16 cellular contexts compared by ENCODE assay signal in the genomic region with DNA sequence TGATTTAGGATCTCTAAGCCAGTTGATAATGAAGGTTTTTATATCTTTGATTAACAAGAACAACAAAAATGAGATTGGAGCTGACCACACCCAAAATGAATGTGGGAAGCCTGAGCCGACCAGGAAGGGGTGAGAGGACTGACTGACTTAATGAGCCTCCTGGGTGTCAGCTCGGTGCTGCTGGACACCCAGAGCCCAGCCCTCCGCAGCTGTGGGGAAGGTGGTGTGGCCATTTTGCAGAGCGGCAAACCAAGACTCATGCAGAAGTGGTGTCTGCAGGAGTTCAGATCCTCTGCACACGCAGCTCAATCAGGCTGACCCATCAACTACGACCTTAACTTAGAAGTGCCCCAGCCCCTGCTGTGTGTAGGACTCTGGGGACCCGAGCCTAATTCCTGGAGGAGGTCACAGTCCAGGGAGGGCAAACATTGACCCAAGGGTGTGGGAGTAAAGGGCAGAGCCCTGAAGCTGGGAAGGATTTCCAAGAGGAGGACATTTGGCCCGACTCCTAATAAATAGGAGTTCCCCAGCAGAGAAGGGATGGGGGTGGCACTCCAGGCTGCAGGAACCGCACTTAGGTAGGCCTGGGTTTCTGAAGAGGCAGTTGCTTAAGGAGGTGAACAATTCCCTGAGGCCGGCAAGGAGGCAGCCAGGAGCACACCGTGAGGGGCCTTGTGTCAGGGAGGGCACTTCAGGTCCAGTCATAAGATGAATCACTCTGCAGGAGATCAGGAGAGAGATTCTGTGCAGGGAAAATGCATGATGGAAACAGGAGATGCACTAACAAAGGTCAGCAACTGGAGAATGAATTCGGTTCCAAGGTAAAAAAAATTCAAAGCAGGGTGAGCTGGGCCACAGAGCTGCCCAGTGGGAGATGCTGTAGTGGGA.
A peak's percentile ranks its signal among the peaks of the same experiment; 100 is the strongest.
DNase-seq lines count a peak whose midpoint lies in the region; ATAC-seq and TF ChIP-seq lines count a peak whose summit lies in the region.
"Had no signal": no experiment of that assay in that cellular context is flagged by ENCODE, and none has a peak within 500 bp of the region (broad histone marks: within the 10 kb centered on the region; RNA-seq: fewer than 3 reads in every experiment).

No MANE protein-coding gene starts in this region.

- peaks cover 26% of the 10 kb centered on the region for H3K36me3 ChIP-seq in endodermal cell (ENCODE audit: control insufficient read depth, insufficient read depth, low read length)
- H3K36me3 ChIP-seq: BE2C had no signal

- DNase-seq in Daoy (ENCODE audit: low read depth) = peak; percentile 77
- DNase-seq in NCI-H226 = peak; percentile 83
- DNase-seq in endodermal cell = peak; percentile 52
- DNase-seq in NCI-H2171 (lab: John Stamatoyannopoulos, UW) = no peak
- no peak for DNase-seq in occipital lobe (lab: John Stamatoyannopoulos, UW)
- no peak for DNase-seq in NCI-H2171 treated with DMSO at 0.1 percent for 48 hours (lab: John Stamatoyannopoulos, UW)
- no peak for DNase-seq in T-cell
- DNase-seq: activated T-cell treated with anti-CD3 and anti-CD28 coated beads, Interleukin-2, amount 50 U/mL, for 72 hours; BE2C; immature natural killer cell; NCI-H345; retina; stimulated activated CD4-positive, alpha-beta T cell treated with anti-CD3 and anti-CD28 coated beads, Interleukin-4, amount 100 ng/mL, for 24 hours had no signal

- no peaks in the 10 kb centered on the region for H3K9me3 ChIP-seq in endodermal cell (ENCODE audit: control insufficient read depth, low read length)
- H3K9me3 ChIP-seq: adrenal gland, BE2C had no signal

- peaks cover 35% of the 10 kb centered on the region for H3K36me3 Mint-ChIP-seq in endodermal cell (ENCODE audit: low read depth)
- peaks cover 33% of the 10 kb centered on the region for H3K36me3 Mint-ChIP-seq in nephron (ENCODE audit: low read depth)
- H3K36me3 Mint-ChIP-seq in T-cell = no peaks in the 10 kb centered on the region
- H3K36me3 Mint-ChIP-seq: immature natural killer cell; stimulated activated memory B cell treated with anti-CD40 and anti-IgM and Interleukin-4, amounts not matched to agents 10 μg/mL and 1 μg/mL and 100 μg/mL, for 72 hours had no signal

- no peak for ATAC-seq in T-cell (replicated peaks in 1 of 4)
- ATAC-seq: activated T-cell treated with anti-CD3 and anti-CD28 coated beads, Interleukin-2, amount 50 U/mL, for 72 hours; stimulated activated memory B cell treated with anti-CD40 and anti-IgM and Interleukin-4, amounts not matched to agents 10 μg/mL and 1 μg/mL and 100 μg/mL, for 72 hours had no signal

- no peak overlapping the region for H3K4me3 ChIP-seq in endodermal cell (ENCODE audit: low read length)
- H3K4me3 ChIP-seq: adrenal gland had no signal

- H3K4me1 ChIP-seq in endodermal cell (ENCODE audit: control insufficient read depth, insufficient read depth, low read length) = peaks cover 4% of the 10 kb centered on the region
- H3K4me1 ChIP-seq: adrenal gland had no signal

- no peak overlapping the region for H3K9ac ChIP-seq in endodermal cell (ENCODE audit: extremely low read depth, low read length, poor library complexity, severe bottlenecking)

- no peak for TF ChIP-seq CTCF in endodermal cell (conservative IDR thresholded peaks at IDR 0.05)
- TF ChIP-seq CTCF in nephron (IDR thresholded peaks at IDR 0.05; ENCODE audit: unreplicated experiment in 3 of 3) = no peak

- WGBS in endodermal cell (ENCODE audit: insufficient coverage in 1 of 2, insufficient read length in 1 of 2), 2 experiments = 77 to 81% methylated on average over 6 to 12 of the region's 12 CpGs

- no peak overlapping the region for H3K27ac ChIP-seq in endodermal cell (ENCODE audit: low read depth, low read length)
- H3K27ac ChIP-seq: adrenal gland had no signal

- CTCF ChIA-PET in T-cell (lab: Charles Lee) = no interaction called here

- H3K4me3 Mint-ChIP-seq in endodermal cell = no peak overlapping the region
- peak overlapping the region in 1 of 3 experiments; percentile 3 for H3K4me3 Mint-ChIP-seq in nephron
- no peak overlapping the region for H3K4me3 Mint-ChIP-seq in T-cell
- H3K4me3 Mint-ChIP-seq: activated T-cell treated with anti-CD3 and anti-CD28 coated beads, Interleukin-2, amount 50 U/mL, for 72 hours; immature natural killer cell; stimulated activated memory B cell treated with anti-CD40 and anti-IgM and Interleukin-4, amounts not matched to agents 10 μg/mL and 1 μg/mL and 100 μg/mL, for 72 hours had no signal

- POLR2A ChIA-PET in T-cell (lab: Charles Lee) = no interaction called here

- H3K9me3 Mint-ChIP-seq in endodermal cell (peaks cover 10% of the 10 kb centered on the region), nephron (no peaks in the 10 kb centered on the region), T-cell (no peaks in the 10 kb centered on the region)
- H3K9me3 Mint-ChIP-seq: activated T-cell treated with anti-CD3 and anti-CD28 coated beads, Interleukin-2, amount 50 U/mL, for 72 hours; immature natural killer cell; stimulated activated memory B cell treated with anti-CD40 and anti-IgM and Interleukin-4, amounts not matched to agents 10 μg/mL and 1 μg/mL and 100 μg/mL, for 72 hours had no signal

- no peaks in the 10 kb centered on the region for H3K27me3 ChIP-seq in endodermal cell (ENCODE audit: control insufficient read depth, insufficient read depth, low read length, poor library complexity, severe bottlenecking)
- H3K27me3 ChIP-seq: adrenal gland, BE2C had no signal

- H3K27ac Mint-ChIP-seq in endodermal cell (no peak overlapping the region), nephron (peak overlapping the region; percentile 51 to 65 (median 60)), T-cell (no peak overlapping the region)
- H3K27ac Mint-ChIP-seq: activated T-cell treated with anti-CD3 and anti-CD28 coated beads, Interleukin-2, amount 50 U/mL, for 72 hours; immature natural killer cell; stimulated activated memory B cell treated with anti-CD40 and anti-IgM and Interleukin-4, amounts not matched to agents 10 μg/mL and 1 μg/mL and 100 μg/mL, for 72 hours had no signal

- peaks cover 38% of the 10 kb centered on the region for H3K4me1 Mint-ChIP-seq in endodermal cell
- H3K4me1 Mint-ChIP-seq in nephron = peaks cover 80% of the 10 kb centered on the region
- no peaks in the 10 kb centered on the region for H3K4me1 Mint-ChIP-seq in T-cell
- H3K4me1 Mint-ChIP-seq: immature natural killer cell; stimulated activated memory B cell treated with anti-CD40 and anti-IgM and Interleukin-4, amounts not matched to agents 10 μg/mL and 1 μg/mL and 100 μg/mL, for 72 hours had no signal

- H3K27me3 Mint-ChIP-seq in endodermal cell (ENCODE audit: insufficient read depth) (peaks cover 2% of the 10 kb centered on the region), nephron (ENCODE audit: low read depth) (no peaks in the 10 kb centered on the region), T-cell (peaks cover 14 to 19% of the 10 kb centered on the region in 2 donors)

Comparison
In these comparisons a context has a peak if more than half of its experiments do, and no peak if none do; other contexts are left out.
1. DNase-seq: peak in Daoy (single experiment), NCI-H226 (single experiment) and endodermal cell (single experiment); none in NCI-H2171 (single experiment), occipital lobe (single experiment), NCI-H2171 treated with DMSO at 0.1 percent for 48 hours (single experiment) and T-cell (0 of 34).
2. H3K27ac Mint-ChIP-seq: peak in nephron (3 of 3); none in endodermal cell (single experiment) and T-cell (0 of 2).